8 cellular contexts compared by ENCODE assay signal in the genomic region with DNA sequence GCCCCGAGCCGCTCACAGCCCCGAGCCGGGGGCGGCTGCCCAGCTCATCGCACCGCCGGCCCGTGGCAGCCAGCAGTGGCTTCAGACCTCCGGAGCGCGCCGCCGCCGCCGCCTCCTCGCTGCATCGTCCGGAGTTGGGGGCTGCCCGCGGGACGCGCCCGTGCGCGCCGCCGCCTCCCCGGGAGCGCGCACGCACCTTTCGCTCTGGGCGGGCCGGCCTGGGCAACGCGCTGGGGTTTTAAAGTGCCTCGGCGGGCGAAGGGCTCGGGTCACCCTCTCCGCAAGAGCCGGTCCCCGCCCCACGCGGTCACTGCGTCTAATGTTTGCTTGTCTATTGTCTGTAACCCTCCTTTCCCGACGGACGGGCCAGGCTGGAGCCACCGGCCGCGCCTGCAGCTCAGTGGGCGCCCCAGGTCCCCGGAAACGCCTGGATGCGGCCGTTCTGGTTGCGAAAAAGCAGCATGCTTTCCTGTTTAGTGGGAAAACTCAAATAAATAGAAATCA. TPM values are rescaled to one million over a fixed set of nuclear protein-coding genes. Genes with fewer than 3 reads are reported as not detected.
DNase-seq lines count a peak whose midpoint lies in the region; ATAC-seq, FAIRE-seq and TF ChIP-seq lines count a peak whose summit lies in the region.

A gene (minus strand): TSS at position 143 of the 504 bp plus-strand sequence. CDS start 205 bp downstream, outside the sequence.

- peak; percentile 74 for ATAC-seq in GM21367 (IDR thresholded peaks at IDR 0.05; ENCODE audit: unreplicated experiment)

- FAIRE-seq in HTR-8/SVneo (lab: Jason Lieb, UNC) = peak; percentile 90
- FAIRE-seq in endothelial cell of umbilical vein (lab: Jason Lieb, UNC) = peak; percentile 90

- peak; percentile 86 for DNase-seq in COR-L47 (lab: John Stamatoyannopoulos, UW)
- DNase-seq in HTR-8/SVneo (ENCODE audit: insufficient read length, low spot score) = peak; percentile 84
- DNase-seq in NOMO-1 treated with dmso at 0.1 percent for 144 hours (lab: John Stamatoyannopoulos, UW; ENCODE audit: unreplicated experiment) = peak; percentile 75
- peak; percentile 90 for DNase-seq in activated CD8-positive, alpha-beta memory T cell treated with anti-CD3 and anti-CD28 coated beads, Interleukin-2, amount 50 U/mL, for 48 hours
- peak; percentile 77 for DNase-seq in endothelial cell of umbilical vein (ENCODE audit: low read depth, low spot score)
- DNase-seq in middle frontal gyrus (ENCODE audit: extremely low spot score, low spot score) = peak; percentile 64
- peak; percentile 54 to 55 for DNase-seq in stimulated activated CD8-positive, alpha-beta memory T cell treated with anti-CD3 and anti-CD28 coated beads, Interleukin-2, amount 100 ng/mL, for 1 hour (ENCODE audit: low read depth in 2 of 2)

- no peak for TF ChIP-seq CTCF in endothelial cell of umbilical vein (IDR thresholded peaks at IDR 0.05; ENCODE audit: extremely low read depth in 1 of 2, insufficient read depth in 1 of 2, low read depth in 1 of 2, low read length in 2 of 2)

- CTCF ChIA-PET in endothelial cell of umbilical vein (lab: Charles Lee) = interaction anchor here (0.7 to 1.4 kb wide), 6 partner anchors 8 to 320 kb away, joined by 3 to 7 read pairs (median 4); no protein-coding TSS in a partner anchor

- H3K36me3 ChIP-seq in endothelial cell of umbilical vein (ENCODE audit: control insufficient read depth in 2 of 2, extremely low read depth in 1 of 2, insufficient read depth in 2 of 2, low read length in 2 of 2) = no peaks in the 10 kb centered on the region

- peak within 1 kb of the TSS; percentile 52 to 91 (median 89) for H3K4me3 ChIP-seq in endothelial cell of umbilical vein (replicated peaks in 1 of 3; ENCODE audit: insufficient read depth in 1 of 3, low read depth in 1 of 3, low read length in 3 of 3)

- BruUV-seq in endothelial cell of umbilical vein (replicated peaks; lab: Mats Ljungman, UMichigan) = TSS peak; percentile 53

- peak within 1 kb of the TSS; percentile 75 for H3K9ac ChIP-seq in endothelial cell of umbilical vein (replicated peaks; ENCODE audit: extremely low read depth, insufficient read depth, low read length)

- H3K27me3 ChIP-seq in endothelial cell of umbilical vein (ENCODE audit: control insufficient read depth in 2 of 2, insufficient read depth in 2 of 2, low read length in 2 of 2) = peaks cover 0 to 3% of the 10 kb centered on the region in 2 experiments

- peaks cover 8% of the 10 kb centered on the region for H4K20me1 ChIP-seq in endothelial cell of umbilical vein (replicated peaks; ENCODE audit: control insufficient read depth, extremely low read depth, insufficient read depth, low read length)

- TF ChIP-seq POLR2A in endothelial cell of umbilical vein (IDR thresholded peaks at IDR 0.05; ENCODE audit: low read depth, low read length) = peak; percentile 65

- no peaks in the 10 kb centered on the region for H3K9me1 ChIP-seq in endothelial cell of umbilical vein (replicated peaks; ENCODE audit: control insufficient read depth, extremely low read depth, insufficient read depth, low read length)

- H2AFZ ChIP-seq in endothelial cell of umbilical vein (ENCODE audit: low read depth, low read length) = peak within 1 kb of the TSS; percentile 89

- POLR2A ChIA-PET in endothelial cell of umbilical vein (lab: Charles Lee) = no interaction called here

- intact Hi-C loops in endothelial cell of umbilical vein (cut with micrococcal nuclease) = loop anchor here (1.0 to 2.0 kb wide), 3 partner anchors 37 to 124 kb away; a partner anchor contains a TSS

- H3K27ac ChIP-seq in endothelial cell of umbilical vein (ENCODE audit: insufficient read depth, low read depth, low read length) = peak within 1 kb of the TSS; percentile 46

- H3K9me3 ChIP-seq in endothelial cell of umbilical vein (replicated peaks; ENCODE audit: control insufficient read depth, insufficient read depth, low read length) = no peaks in the 10 kb centered on the region

- H3K4me2 ChIP-seq in endothelial cell of umbilical vein (ENCODE audit: insufficient read depth, low read length) = peak within 1 kb of the TSS; percentile 93

- H3K79me2 ChIP-seq in endothelial cell of umbilical vein (ENCODE audit: control insufficient read depth, insufficient read depth, low read length) = peaks cover 44% of the 10 kb centered on the region

- H3K4me1 ChIP-seq in endothelial cell of umbilical vein (ENCODE audit: control insufficient read depth, extremely low read depth, insufficient read depth, low read length) = peaks cover 18% of the 10 kb centered on the region

- dilution Hi-C loops in endothelial cell of umbilical vein (cut with MboI; ENCODE audit: extremely low pct_ligation_motif_present, low sequenced_read_pairs) = no loop called here

TF ChIP-seq in endothelial cell of umbilical vein, 7 proteins besides CTCF, POLR2A, EP300 and RAD21:
- TF ChIP-seq, protein P1, sequence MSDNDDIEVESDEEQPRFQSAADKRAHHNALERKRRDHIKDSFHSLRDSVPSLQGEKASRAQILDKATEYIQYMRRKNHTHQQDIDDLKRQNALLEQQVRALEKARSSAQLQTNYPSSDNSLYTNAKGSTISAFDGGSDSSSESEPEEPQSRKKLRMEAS (IDR thresholded peaks at IDR 0.05; ENCODE audit: insufficient read depth, insufficient read length) = no peak
- TF ChIP-seq POLR2AphosphoS5 (IDR thresholded peaks at IDR 0.05; ENCODE audit: insufficient read depth, low read depth, low read length) = peak; percentile 71

RNA-seq across cellular contexts. Expression of the gene that starts here (rescaled TPM):
- total RNA-seq in endothelial cell of umbilical vein = 44.1 and 48.3 TPM in 2 replicates
- polyA plus RNA-seq in endothelial cell of umbilical vein = 23.7 and 23.8 TPM in 2 replicates
- 22.0 and 24.0 TPM in 2 replicates for polyA plus RNA-seq in endothelial cell of umbilical vein (2011; cell fraction: cytosol; rRNA removed)
- polyA plus RNA-seq in endothelial cell of umbilical vein (2011; cell fraction: nucleus; rRNA removed) = 56.8 and 63.2 TPM in 2 replicates
- polyA plus RNA-seq in endothelial cell of umbilical vein (2012) = 36.5 and 43.3 TPM in 2 replicates
- polyA minus RNA-seq in endothelial cell of umbilical vein = 57.2 and 67.2 TPM in 2 replicates
- polyA minus RNA-seq in endothelial cell of umbilical vein (2011; cell fraction: cytosol; rRNA and poly(A)+ RNA removed) = 29.9 TPM
- polyA minus RNA-seq in endothelial cell of umbilical vein (2011; cell fraction: nucleus; rRNA and poly(A)+ RNA removed) = 54.0 and 72.7 TPM in 2 replicates

Comparison
In these comparisons a context has a peak if more than half of its experiments do, and no peak if none do; other contexts are left out.
1. Peak in every context shown above with its lines: DNase-seq, ATAC-seq, H3K4me3 ChIP-seq and H3K27ac ChIP-seq.